ENCODE assay signal across 26 cellular contexts in genomic region chr2:69070987-69071386, GRCh38. TPM values are rescaled to one million over a fixed set of nuclear protein-coding genes. Genes with fewer than 3 reads are reported as not detected.
"Had no signal": no experiment of that assay in that cellular context is flagged by ENCODE, and none has a peak within 500 bp of the region (broad histone marks: within the 10 kb centered on the region; RNA-seq: fewer than 3 reads in every experiment).

No MANE protein-coding gene starts in this region.

- H3K9me3 ChIP-seq: SJCRH30, SK-N-SH had no signal

- H3K4me2 ChIP-seq: KMS-11, SK-N-SH had no signal

- H3K27me3 ChIP-seq: SJCRH30 had no signal

- H3K4me3 Mint-ChIP-seq: activated CD8-positive, alpha-beta T cell treated with anti-CD3 and anti-CD28 coated beads for 36 hours; activated naive CD4-positive, alpha-beta T cell treated with anti-CD3 and anti-CD28 coated beads, Interleukin-2, amount 50 U/mL, for 24 hours; activated T-cell treated with anti-CD3 and anti-CD28 coated beads, Interleukin-2, amount 50 U/mL, for 72 hours; brain had no signal

- H3K9me3 Mint-ChIP-seq: activated CD8-positive, alpha-beta T cell treated with anti-CD3 and anti-CD28 coated beads for 36 hours; activated naive CD4-positive, alpha-beta T cell treated with anti-CD3 and anti-CD28 coated beads, Interleukin-2, amount 50 U/mL, for 24 hours; activated T-cell treated with anti-CD3 and anti-CD28 coated beads, Interleukin-2, amount 50 U/mL, for 72 hours; brain had no signal

- H3K4me3 ChIP-seq: SJCRH30 had no signal

- H3K27ac Mint-ChIP-seq: activated CD8-positive, alpha-beta T cell treated with anti-CD3 and anti-CD28 coated beads for 36 hours; activated naive CD4-positive, alpha-beta T cell treated with anti-CD3 and anti-CD28 coated beads, Interleukin-2, amount 50 U/mL, for 24 hours; activated T-cell treated with anti-CD3 and anti-CD28 coated beads, Interleukin-2, amount 50 U/mL, for 72 hours had no signal

- H3K4me1 Mint-ChIP-seq: activated naive CD4-positive, alpha-beta T cell treated with anti-CD3 and anti-CD28 coated beads, Interleukin-2, amount 50 U/mL, for 24 hours; brain had no signal

- H3K9ac ChIP-seq: KMS-11, SK-N-SH had no signal

- H3K36me3 Mint-ChIP-seq: activated naive CD4-positive, alpha-beta T cell treated with anti-CD3 and anti-CD28 coated beads, Interleukin-2, amount 50 U/mL, for 24 hours had no signal

- H3K27me3 Mint-ChIP-seq: brain had no signal

- DNase-seq: activated CD4-positive, alpha-beta T cell treated with anti-CD3 and anti-CD28 coated beads for 4 hours; activated CD4-positive, CD25-positive, alpha-beta regulatory T cell; activated CD8-positive, alpha-beta memory T cell treated with anti-CD3 and anti-CD28 coated beads, Interleukin-2, amount 50 U/mL, for 4 hours; activated CD8-positive, alpha-beta T cell treated with anti-CD3 and anti-CD28 coated beads for 36 hours; activated naive CD4-positive, alpha-beta T cell; activated T-cell treated with anti-CD3 and anti-CD28 coated beads, Interleukin-2, amount 50 U/mL, for 72 hours; NCI-H1092; NCI-H1417; NCI-H1694; NCI-H2029 treated with DMSO at 0.1 percent for 48 hours; NCI-H345; NCI-H510A; NCI-H526 treated with DMSO at 0.1 percent for 48 hours; RPMI8226; SJCRH30; SK-N-SH; T-helper 1 cell had no signal

- H3K27ac ChIP-seq: KMS-11, SJCRH30, VCaP had no signal

- FAIRE-seq: astrocyte had no signal

- ATAC-seq: activated CD8-positive, alpha-beta T cell treated with anti-CD3 and anti-CD28 coated beads for 36 hours; activated T-cell treated with anti-CD3 and anti-CD28 coated beads, Interleukin-2, amount 50 U/mL, for 72 hours; Panc1; Right ventricle myocardium inferior had no signal

RNA-seq across cellular contexts. Expression of gene ANTXR1, which starts 58.0 kb away (rescaled TPM):
- total RNA-seq: activated T-cell treated with anti-CD3 and anti-CD28 coated beads, Interleukin-2, amount 50 U/mL, for 72 hours; OCI-LY7; T-helper 2 cell treated with Interferon-gamma antibody and Interleukin-4, amounts not matched to agents 100 ng/mL and 5 ng/mL, for 36 hours had no signal
